Comparison of ENCODE assay signal across 17 cellular contexts in genomic region chr2:61436092-61436491, GRCh38. TPM values are rescaled to one million over a fixed set of nuclear protein-coding genes. Genes with fewer than 3 reads are reported as not detected.
DNase-seq lines count a peak whose midpoint lies in the region; ATAC-seq lines count a peak whose summit lies in the region.
"Had no signal": no experiment of that assay in that cellular context is flagged by ENCODE, and none has a peak within 500 bp of the region (broad histone marks: within the 10 kb centered on the region; RNA-seq: fewer than 3 reads in every experiment).

No MANE protein-coding gene starts in this region.

- H3K9me3 ChIP-seq in SJSA1 (replicated peaks) (no peaks in the 10 kb centered on the region), skeletal muscle tissue (ENCODE audit: control insufficient read depth in 3 of 3, low read length in 3 of 3) (no peaks in the 10 kb centered on the region)
- H3K9me3 ChIP-seq: vagina had no signal

- H3K4me3 Mint-ChIP-seq in activated naive CD4-positive, alpha-beta T cell treated with anti-CD3 and anti-CD28 coated beads, Interleukin-2, amount 10 ng/mL, durations not matched to agents 7 days and 5 days = no peak overlapping the region
- H3K4me3 Mint-ChIP-seq: GM23338 had no signal

- no peak for DNase-seq in activated naive CD4-positive, alpha-beta T cell treated with anti-CD3 and anti-CD28 coated beads, Interleukin-2, amount 10 ng/mL, durations not matched to agents 7 days and 5 days
- DNase-seq in activated naive CD4-positive, alpha-beta T cell treated with anti-CD3 and anti-CD28 coated beads, Interleukin-2, amount 50 U/mL, for 72 hours (ENCODE audit: low spot score in 2 of 2) = no peak
- peak in 1 of 2 experiments; percentile 32 for DNase-seq in SJSA1 (ENCODE audit: low read depth in 1 of 2, low spot score in 2 of 2)
- peak; percentile 51 for DNase-seq in iris pigment epithelial cell (ENCODE audit: low read depth)
- no peak for DNase-seq in sciatic nerve (ENCODE audit: low spot score)
- DNase-seq in activated effector memory CD4-positive, alpha-beta T cell treated with Interleukin-2 at 50 U/mL for 16 hours = no peak
- DNase-seq: amygdala; effector CD8-positive, alpha-beta T cell; MG63; occipital lobe; stimulated activated CD4-positive, alpha-beta T cell treated with anti-CD3 and anti-CD28 coated beads, Interleukin-1b, Interleukin-23, amount 100 ng/mL, for 48 hours; T1000 had no signal

- peak overlapping the region; percentile 7 for H3K4me3 ChIP-seq in SJSA1
- peak overlapping the region in 2 of 3 donors; percentile 52 to 55 for H3K4me3 ChIP-seq in skeletal muscle tissue (ENCODE audit: low read length in 3 of 3)
- H3K4me3 ChIP-seq: GM23338, MG63, vagina had no signal

- CTCF ChIA-PET in activated naive CD4-positive, alpha-beta T cell treated with anti-CD3 and anti-CD28 coated beads, Interleukin-2, amount 10 ng/mL, durations not matched to agents 7 days and 5 days (lab: Charles Lee) = interaction anchor here (1.0 kb wide), 1 partner anchor 10 kb away, joined by 3 read pairs; no protein-coding TSS in a partner anchor

- peaks cover 25% of the 10 kb centered on the region for H3K4me1 Mint-ChIP-seq in activated naive CD4-positive, alpha-beta T cell treated with anti-CD3 and anti-CD28 coated beads, Interleukin-2, amount 10 ng/mL, durations not matched to agents 7 days and 5 days

- peak overlapping the region; percentile 5 for H3K27ac Mint-ChIP-seq in activated naive CD4-positive, alpha-beta T cell treated with anti-CD3 and anti-CD28 coated beads, Interleukin-2, amount 10 ng/mL, durations not matched to agents 7 days and 5 days
- no peak overlapping the region for H3K27ac Mint-ChIP-seq in activated naive CD4-positive, alpha-beta T cell treated with anti-CD3 and anti-CD28 coated beads, Interleukin-2, amount 50 U/mL, for 72 hours
- H3K27ac Mint-ChIP-seq: GM23338 had no signal

- H3K27me3 ChIP-seq in SJSA1 (replicated peaks) = no peaks in the 10 kb centered on the region
- H3K27me3 ChIP-seq in skeletal muscle tissue (ENCODE audit: control insufficient read depth in 3 of 3, insufficient read depth in 3 of 3, low read length in 3 of 3) = no peaks in the 10 kb centered on the region
- H3K27me3 ChIP-seq: MG63, vagina had no signal

- peaks cover 24% of the 10 kb centered on the region for H3K36me3 Mint-ChIP-seq in activated naive CD4-positive, alpha-beta T cell treated with anti-CD3 and anti-CD28 coated beads, Interleukin-2, amount 10 ng/mL, durations not matched to agents 7 days and 5 days
- peaks cover 11 to 29% of the 10 kb centered on the region in 2 donors for H3K36me3 Mint-ChIP-seq in activated naive CD4-positive, alpha-beta T cell treated with anti-CD3 and anti-CD28 coated beads, Interleukin-2, amount 50 U/mL, for 72 hours

- intact Hi-C loops in sciatic nerve (cut with DNase I) = no loop called here

- peaks cover 17% of the 10 kb centered on the region for H3K9me3 Mint-ChIP-seq in activated naive CD4-positive, alpha-beta T cell treated with anti-CD3 and anti-CD28 coated beads, Interleukin-2, amount 10 ng/mL, durations not matched to agents 7 days and 5 days
- H3K9me3 Mint-ChIP-seq in activated naive CD4-positive, alpha-beta T cell treated with anti-CD3 and anti-CD28 coated beads, Interleukin-2, amount 50 U/mL, for 72 hours = peaks cover 9 to 15% of the 10 kb centered on the region in 2 donors
- H3K9me3 Mint-ChIP-seq: GM23338 had no signal

- ATAC-seq in activated naive CD4-positive, alpha-beta T cell treated with anti-CD3 and anti-CD28 coated beads, Interleukin-2, amount 50 U/mL, for 72 hours = no peak
- ATAC-seq in sciatic nerve (no peak), HG03565 (IDR thresholded peaks at IDR 0.05; ENCODE audit: unreplicated experiment) (no peak)
- ATAC-seq: GM23338, Panc1 had no signal

- no peaks in the 10 kb centered on the region for H3K27me3 Mint-ChIP-seq in activated naive CD4-positive, alpha-beta T cell treated with anti-CD3 and anti-CD28 coated beads, Interleukin-2, amount 10 ng/mL, durations not matched to agents 7 days and 5 days

- peaks cover 7% of the 10 kb centered on the region; the same call in 1 of the 2 replicates for H3K4me1 ChIP-seq in SJSA1 (replicated peaks)
- peaks cover 34 to 43% (median 41%) of the 10 kb centered on the region in 3 donors for H3K4me1 ChIP-seq in skeletal muscle tissue (ENCODE audit: control insufficient read depth in 3 of 3, insufficient read depth in 3 of 3, low read length in 3 of 3)

- H3K36me3 ChIP-seq in SJSA1 (no peaks in the 10 kb centered on the region), skeletal muscle tissue (ENCODE audit: control insufficient read depth in 3 of 3, insufficient read depth in 3 of 3, low read length in 3 of 3) (no peaks in the 10 kb centered on the region)
- H3K36me3 ChIP-seq: vagina had no signal

- H3K27ac ChIP-seq in SJSA1 (peak overlapping the region; percentile 1; the same call in 1 of the 2 replicates), skeletal muscle tissue (ENCODE audit: low read depth, low read length) (peak overlapping the region; percentile 15)
- H3K27ac ChIP-seq: vagina had no signal

- H3K9ac ChIP-seq in skeletal muscle tissue (ENCODE audit: low read depth in 1 of 3, low read length in 3 of 3) = peak overlapping the region in 1 of 3 donors; percentile 26

RNA-seq across cellular contexts. Expression of gene USP34, which starts 34.8 kb away (rescaled TPM):
- total RNA-seq in activated naive CD4-positive, alpha-beta T cell treated with anti-CD3 and anti-CD28 coated beads, Interleukin-2, amount 50 U/mL, for 72 hours = 100 to 1,000 TPM; 111 to 126 TPM
- total RNA-seq in SJSA1 (2014; rRNA removed; shearing (Covaris generic)) = 59.1 and 63.3 TPM in 2 replicates
- total RNA-seq in skeletal muscle tissue (108 TPM), sciatic nerve (154 TPM)
